Comparison of ENCODE assay signal across 37 cellular contexts in the genomic region with DNA sequence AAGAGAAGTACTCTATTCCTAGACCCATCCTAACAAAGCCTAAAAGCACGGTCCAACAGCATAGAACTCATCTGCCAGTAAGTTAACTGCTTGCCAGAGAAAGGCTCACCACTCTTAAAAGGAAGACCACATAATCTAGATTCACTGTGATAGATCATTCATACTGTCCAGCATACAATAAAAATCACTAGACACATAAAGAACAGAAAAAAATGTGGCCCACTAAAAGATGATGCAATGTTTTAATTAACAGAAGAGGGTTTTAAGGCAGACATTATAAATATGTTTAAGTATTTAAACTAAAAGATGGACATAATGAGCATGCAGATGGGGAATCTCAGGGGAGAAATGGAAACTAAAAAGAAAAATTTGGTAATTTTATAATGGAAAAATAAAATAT.
"Had no signal": no experiment of that assay in that cellular context is flagged by ENCODE, and none has a peak within 500 bp of the region (broad histone marks: within the 10 kb centered on the region; RNA-seq: fewer than 3 reads in every experiment).

No MANE protein-coding gene starts in this region.

- H3K4me3 Mint-ChIP-seq: activated naive CD4-positive, alpha-beta T cell treated with anti-CD3 and anti-CD28 coated beads for 36 hours; activated naive CD4-positive, alpha-beta T cell treated with anti-CD3 and anti-CD28 coated beads, Interleukin-2, amount 10 ng/mL, durations not matched to agents 7 days and 5 days; activated naive CD4-positive, alpha-beta T cell treated with anti-CD3 and anti-CD28 coated beads, Interleukin-2, amount 50 U/mL, for 24 hours; activated naive CD8-positive, alpha-beta T cell; activated naive CD8-positive, alpha-beta T cell treated with anti-CD3 and anti-CD28 coated beads for 36 hours; activated naive CD8-positive, alpha-beta T cell treated with anti-CD3 and anti-CD28 coated beads, Interleukin-2, amount 10 ng/mL, durations not matched to agents 7 days and 5 days; activated naive CD8-positive, alpha-beta T cell treated with anti-CD3 and anti-CD28 coated beads, Interleukin-2, amount 50 U/mL, for 24 hours; activated T-cell treated with anti-CD3 and anti-CD28 coated beads, Interleukin-2, amount 50 U/mL, for 4 hours; activated T-cell treated with anti-CD3 and anti-CD28 coated beads, Interleukin-2, amount 50 U/mL, for 72 hours; activated T-helper 1 cell treated with anti-CD3 and anti-CD28 coated beads, Interleukin-12 subunit alpha, Interleukin-12 subunit beta, Interleukin-2, Interleukin-4 antibody, amounts not matched to agents 30 ng/mL and 10 ng/mL and 1 ng/mL, durations not matched to agents 14 hours and 24 hours and 36 hours; activated T-helper 17 cell treated with anti-CD3 and anti-CD28 coated beads, Interleukin-2, amount 50 U/mL, for 72 hours; brain; central memory CD8-positive, alpha-beta T cell had no signal

- FAIRE-seq: astrocyte, bronchial epithelial cell had no signal

- H3K36me3 ChIP-seq: adrenal gland, ascending aorta, brain microvascular endothelial cell, breast epithelium, cardiac muscle cell had no signal

- H3K36me3 Mint-ChIP-seq: activated naive CD4-positive, alpha-beta T cell treated with anti-CD3 and anti-CD28 coated beads, Interleukin-2, amount 10 ng/mL, durations not matched to agents 7 days and 5 days; activated naive CD8-positive, alpha-beta T cell treated with anti-CD3 and anti-CD28 coated beads for 36 hours; activated naive CD8-positive, alpha-beta T cell treated with anti-CD3 and anti-CD28 coated beads, Interleukin-2, amount 10 ng/mL, durations not matched to agents 7 days and 5 days had no signal

- H3K4me3 ChIP-seq: adrenal gland, ascending aorta, body of pancreas, breast epithelium, cardiac muscle cell had no signal

- H3K4me1 Mint-ChIP-seq: activated naive CD4-positive, alpha-beta T cell treated with anti-CD3 and anti-CD28 coated beads, Interleukin-2, amount 10 ng/mL, durations not matched to agents 7 days and 5 days; activated naive CD4-positive, alpha-beta T cell treated with anti-CD3 and anti-CD28 coated beads, Interleukin-2, amount 50 U/mL, for 24 hours; activated naive CD8-positive, alpha-beta T cell treated with anti-CD3 and anti-CD28 coated beads for 36 hours; activated naive CD8-positive, alpha-beta T cell treated with anti-CD3 and anti-CD28 coated beads, Interleukin-2, amount 10 ng/mL, durations not matched to agents 7 days and 5 days; activated naive CD8-positive, alpha-beta T cell treated with anti-CD3 and anti-CD28 coated beads, Interleukin-2, amount 50 U/mL, for 24 hours; activated T-helper 17 cell treated with anti-CD3 and anti-CD28 coated beads, Interleukin-2, amount 50 U/mL, for 72 hours; central memory CD8-positive, alpha-beta T cell had no signal

- H3K27me3 Mint-ChIP-seq: activated naive CD8-positive, alpha-beta T cell treated with anti-CD3 and anti-CD28 coated beads for 36 hours; activated naive CD8-positive, alpha-beta T cell treated with anti-CD3 and anti-CD28 coated beads, Interleukin-2, amount 10 ng/mL, durations not matched to agents 7 days and 5 days had no signal

- H3K4me1 ChIP-seq: adrenal gland, ascending aorta, body of pancreas, breast epithelium had no signal

- H3K27ac ChIP-seq: adrenal gland, ascending aorta, body of pancreas, brain microvascular endothelial cell, breast epithelium, cardiac muscle cell had no signal

- H3K27ac Mint-ChIP-seq: activated naive CD4-positive, alpha-beta T cell treated with anti-CD3 and anti-CD28 coated beads for 36 hours; activated naive CD4-positive, alpha-beta T cell treated with anti-CD3 and anti-CD28 coated beads, Interleukin-2, amount 10 ng/mL, durations not matched to agents 7 days and 5 days; activated naive CD4-positive, alpha-beta T cell treated with anti-CD3 and anti-CD28 coated beads, Interleukin-2, amount 50 U/mL, for 24 hours; activated naive CD4-positive, alpha-beta T cell treated with anti-CD3 and anti-CD28 coated beads, Interleukin-2, amount 50 U/mL, for 72 hours; activated naive CD8-positive, alpha-beta T cell; activated naive CD8-positive, alpha-beta T cell treated with anti-CD3 and anti-CD28 coated beads for 36 hours; activated naive CD8-positive, alpha-beta T cell treated with anti-CD3 and anti-CD28 coated beads, Interleukin-2, amount 10 ng/mL, durations not matched to agents 7 days and 5 days; activated naive CD8-positive, alpha-beta T cell treated with anti-CD3 and anti-CD28 coated beads, Interleukin-2, amount 50 U/mL, for 24 hours; activated T-cell treated with anti-CD3 and anti-CD28 coated beads, Interleukin-2, amount 50 U/mL, for 72 hours; activated T-helper 1 cell treated with anti-CD3 and anti-CD28 coated beads, Interleukin-12 subunit alpha, Interleukin-12 subunit beta, Interleukin-2, Interleukin-4 antibody, amounts not matched to agents 30 ng/mL and 10 ng/mL and 1 ng/mL, durations not matched to agents 14 hours and 24 hours and 36 hours; activated T-helper 17 cell treated with anti-CD3 and anti-CD28 coated beads, Interleukin-2, amount 50 U/mL, for 72 hours; activated T-helper 2 cell treated with anti-CD3 and anti-CD28 coated beads, Interferon-gamma antibody, Interleukin-2, Interleukin-4, amounts not matched to agents 10 μg/mL and 5 μg/mL and 100 μg/mL, durations not matched to agents 14 hours and 24 hours and 36 hours; brain had no signal

- ATAC-seq: activated naive CD4-positive, alpha-beta T cell treated with anti-CD3 and anti-CD28 coated beads, Interleukin-2, amount 50 U/mL, for 72 hours; activated naive CD8-positive, alpha-beta T cell treated with anti-CD3 and anti-CD28 coated beads, Interleukin-2, amount 50 U/mL, for 24 hours; activated T-cell treated with anti-CD3 and anti-CD28 coated beads, Interleukin-2, amount 50 U/mL, for 4 hours; activated T-cell treated with anti-CD3 and anti-CD28 coated beads, Interleukin-2, amount 50 U/mL, for 72 hours; activated T-helper 17 cell treated with anti-CD3 and anti-CD28 coated beads, Interleukin-2, amount 50 U/mL, for 72 hours; body of pancreas had no signal

- H3K27me3 ChIP-seq: adrenal gland, ascending aorta, body of pancreas, brain microvascular endothelial cell, cardiac muscle cell had no signal

- H3K9me3 ChIP-seq: adrenal gland, ascending aorta had no signal

- DNase-seq: activated effector memory CD4-positive, alpha-beta T cell treated with Interleukin-2 at 50 U/mL for 16 hours; activated gamma-delta T cell; activated gamma-delta T cell treated with Interleukin-2 at 50 U/mL for 16 hours; activated naive CD4-positive, alpha-beta T cell; activated naive CD4-positive, alpha-beta T cell treated with anti-CD3 and anti-CD28 coated beads for 36 hours; activated naive CD4-positive, alpha-beta T cell treated with anti-CD3 and anti-CD28 coated beads, Interleukin-2, amount 10 ng/mL, durations not matched to agents 7 days and 5 days; activated naive CD4-positive, alpha-beta T cell treated with anti-CD3 and anti-CD28 coated beads, Interleukin-2, amount 50 U/mL, for 16 hours; activated naive CD4-positive, alpha-beta T cell treated with Interleukin-2 at 50 U/mL for 16 hours; activated naive CD8-positive, alpha-beta T cell treated with anti-CD3 and anti-CD28 coated beads for 36 hours; activated naive CD8-positive, alpha-beta T cell treated with anti-CD3 and anti-CD28 coated beads, Interleukin-2, amount 10 ng/mL, durations not matched to agents 7 days and 5 days; activated naive CD8-positive, alpha-beta T cell treated with anti-CD3 and anti-CD28 coated beads, Interleukin-2, amount 50 U/mL, for 24 hours; activated T-cell treated with anti-CD3 and anti-CD28 coated beads, Interleukin-2, amount 50 U/mL, for 1 hour; activated T-cell treated with anti-CD3 and anti-CD28 coated beads, Interleukin-2, amount 50 U/mL, for 4 hours; activated T-cell treated with anti-CD3 and anti-CD28 coated beads, Interleukin-2, amount 50 U/mL, for 48 hours; activated T-cell treated with anti-CD3 and anti-CD28 coated beads, Interleukin-2, amount 50 U/mL, for 72 hours; adrenal gland; amniotic stem cell; amygdala; anterior cingulate cortex; body of pancreas; brain microvascular endothelial cell; caudate nucleus; central memory CD4-positive, alpha-beta T cell; cerebellar nuclear complex had no signal
